Comparison of ENCODE assay signal across 8 cellular contexts in the genomic region with DNA sequence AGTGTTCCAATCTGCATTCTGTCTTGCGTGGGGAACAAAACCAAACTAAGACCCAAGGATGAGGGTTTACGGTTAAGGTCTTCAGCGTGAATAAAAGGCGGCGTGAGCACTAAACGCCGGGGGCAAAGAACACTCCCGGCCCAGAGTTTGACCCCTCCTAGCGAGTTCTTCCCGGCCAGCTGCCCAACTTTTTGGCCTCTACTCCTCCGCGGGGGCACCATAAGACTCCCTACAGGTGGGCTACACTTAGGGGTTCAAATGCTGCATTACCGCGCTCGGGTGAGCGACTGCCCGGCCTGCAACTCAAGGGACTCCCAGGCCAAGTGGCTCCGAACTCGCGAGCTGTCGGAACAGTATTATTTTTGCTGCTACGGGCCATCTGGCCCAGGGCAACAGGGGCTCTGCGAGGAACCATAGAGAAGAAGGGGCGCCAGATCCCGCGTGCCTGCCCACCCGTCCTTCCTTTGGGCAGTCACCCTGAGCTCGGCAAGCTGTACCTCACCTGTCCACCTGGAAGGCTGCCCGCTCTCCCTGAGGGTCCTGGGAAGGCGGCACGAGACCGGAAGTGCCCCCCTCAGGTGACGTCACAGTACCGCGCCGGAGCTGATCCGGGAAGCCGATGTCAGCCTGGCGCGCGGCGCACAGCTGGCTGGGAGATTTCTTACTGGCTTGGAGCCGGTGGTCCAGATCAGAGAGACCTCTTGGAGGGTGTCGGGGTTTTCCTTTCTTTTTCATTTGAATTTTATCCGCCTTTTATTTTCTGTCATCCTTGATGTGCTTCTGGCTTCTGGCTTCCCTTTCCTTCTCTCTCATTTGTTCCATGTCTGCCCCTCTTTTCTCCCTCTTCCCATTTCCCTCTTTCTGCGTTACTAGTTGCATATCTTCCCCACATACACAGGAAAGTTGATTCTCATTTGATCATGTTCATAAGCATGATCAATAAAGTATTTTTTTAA. TPM values are rescaled to one million over a fixed set of nuclear protein-coding genes. Genes with fewer than 3 reads are reported as not detected.
DNase-seq lines count a peak whose midpoint lies in the region; ATAC-seq and TF ChIP-seq lines count a peak whose summit lies in the region.

A gene (minus strand): TSS at position 567 of the 956 bp plus-strand sequence. CDS start 21,638 bp downstream, outside the sequence.

- H4K20me1 ChIP-seq in osteoblast (ENCODE audit: insufficient read depth, low read length), result no peaks in the 10 kb centered on the region

- peak within 1 kb of the TSS; percentile 89 for H3K4me2 ChIP-seq in osteoblast (ENCODE audit: insufficient read depth, low read length)

- no peaks in the 10 kb centered on the region for H3K9me3 Mint-ChIP-seq in activated naive CD8-positive, alpha-beta T cell (ENCODE audit: low read depth)
- peaks cover 5% of the 10 kb centered on the region for H3K9me3 Mint-ChIP-seq in glutamatergic neuron (ENCODE audit: unreplicated experiment)

- peak within 1 kb of the TSS; percentile 98 for H3K4me3 Mint-ChIP-seq in activated naive CD8-positive, alpha-beta T cell
- peak within 1 kb of the TSS; percentile 99 for H3K4me3 Mint-ChIP-seq in glutamatergic neuron (ENCODE audit: unreplicated experiment)

- peaks cover 24% of the 10 kb centered on the region for H3K79me2 ChIP-seq in osteoblast (ENCODE audit: insufficient read depth, low read length)

- peak; percentile 89 for ATAC-seq in HG02588 (IDR thresholded peaks at IDR 0.05; ENCODE audit: unreplicated experiment)

- 0 to 1% methylated on average over 25 to 46 of the region's 46 CpGs for WGBS in testis, 2 donors

- H3K4me1 Mint-ChIP-seq in activated naive CD8-positive, alpha-beta T cell (ENCODE audit: low read depth), result peaks cover 31% of the 10 kb centered on the region
- H3K4me1 Mint-ChIP-seq in glutamatergic neuron (ENCODE audit: low read depth, unreplicated experiment), result peaks cover 1% of the 10 kb centered on the region

- H3K4me1 ChIP-seq in osteoblast (ENCODE audit: insufficient read depth, low read length), result peaks cover 5% of the 10 kb centered on the region
- H3K4me1 ChIP-seq in testis, result peaks cover 3% of the 10 kb centered on the region

- peak; percentile 86 for DNase-seq in NCI-H1092 (lab: John Stamatoyannopoulos, UW)
- DNase-seq in SKM-1 treated with dmso at 0.1 percent for 144 hours (lab: John Stamatoyannopoulos, UW; ENCODE audit: unreplicated experiment), result peak; percentile 54
- DNase-seq in glutamatergic neuron, result peak; percentile 97
- peak; percentile 95 for DNase-seq in osteoblast (ENCODE audit: insufficient read length, low spot score, missing footprints)
- DNase-seq in testis, result peak; percentile 96

- H3K4me3 ChIP-seq in GM08714 (ENCODE audit: low read length), result peak within 1 kb of the TSS; percentile 87
- H3K4me3 ChIP-seq in osteoblast (ENCODE audit: insufficient read depth, low read length), result peak within 1 kb of the TSS; percentile 97
- H3K4me3 ChIP-seq in testis, result peak within 1 kb of the TSS; percentile 87 to 92

- H3K36me3 Mint-ChIP-seq in activated naive CD8-positive, alpha-beta T cell, result no peaks in the 10 kb centered on the region
- peaks cover 5% of the 10 kb centered on the region for H3K36me3 Mint-ChIP-seq in glutamatergic neuron (ENCODE audit: unreplicated experiment)

- H3K36me3 ChIP-seq in osteoblast (ENCODE audit: insufficient read depth, low read length) (no peaks in the 10 kb centered on the region), testis (ENCODE audit: low read depth, missing control alignments) (no peaks in the 10 kb centered on the region)

- TF ChIP-seq POLR2A in testis (IDR thresholded peaks at IDR 0.05), result peak; percentile 39

- no peaks in the 10 kb centered on the region for H3K27me3 ChIP-seq in osteoblast (ENCODE audit: insufficient read depth, low read length)
- H3K27me3 ChIP-seq in testis, result no peaks in the 10 kb centered on the region

- H3K27me3 Mint-ChIP-seq in activated naive CD8-positive, alpha-beta T cell, result no peaks in the 10 kb centered on the region
- H3K27me3 Mint-ChIP-seq in glutamatergic neuron (ENCODE audit: unreplicated experiment), result peaks cover 10% of the 10 kb centered on the region

- H3K9me3 ChIP-seq in osteoblast (ENCODE audit: low read depth, low read length), result no peaks in the 10 kb centered on the region
- H3K9me3 ChIP-seq in testis, result no peaks in the 10 kb centered on the region

- TF ChIP-seq CTCF in glutamatergic neuron (IDR thresholded peaks at IDR 0.05; ENCODE audit: partially characterized antibody, unreplicated experiment) (no peak), osteoblast (IDR thresholded peaks at IDR 0.05; ENCODE audit: extremely low read depth, low read depth, low read length) (no peak), testis (IDR thresholded peaks at IDR 0.05) (no peak)

- peak within 1 kb of the TSS; percentile 97 for H3K27ac Mint-ChIP-seq in activated naive CD8-positive, alpha-beta T cell
- peak within 1 kb of the TSS; percentile 91 for H3K27ac Mint-ChIP-seq in glutamatergic neuron (ENCODE audit: unreplicated experiment)

- intact Hi-C loops in testis (cut with DNase I; ENCODE audit: low total_unique reads), result no loop called here

- peak within 1 kb of the TSS; percentile 92 for H2AFZ ChIP-seq in osteoblast (ENCODE audit: low read length)

- H3K27ac ChIP-seq in osteoblast (ENCODE audit: low read depth, low read length) (peak within 1 kb of the TSS; percentile 97), testis (peak within 1 kb of the TSS; percentile 87 to 92)

RNA-seq across cellular contexts. Expression of the gene that starts here (rescaled TPM):
- total RNA-seq in glutamatergic neuron (ENCODE audit: unreplicated experiment) (33.7 TPM), osteoblast (14.4 and 17.4 TPM in 2 replicates), testis (10 to 100 TPM; 12.7 to 19.4 TPM)
- 9.3 TPM for polyA plus RNA-seq in testis (ENCODE audit: insufficient read depth, low read depth, low replicate concordance)

Comparison
In these comparisons a context has a peak if more than half of its experiments do, and no peak if none do; other contexts are left out.
1. Peak in every context shown above with its lines: DNase-seq, ATAC-seq, H3K4me3 ChIP-seq and H3K27ac ChIP-seq.